24 cellular contexts compared by ENCODE assay signal in the genomic region with DNA sequence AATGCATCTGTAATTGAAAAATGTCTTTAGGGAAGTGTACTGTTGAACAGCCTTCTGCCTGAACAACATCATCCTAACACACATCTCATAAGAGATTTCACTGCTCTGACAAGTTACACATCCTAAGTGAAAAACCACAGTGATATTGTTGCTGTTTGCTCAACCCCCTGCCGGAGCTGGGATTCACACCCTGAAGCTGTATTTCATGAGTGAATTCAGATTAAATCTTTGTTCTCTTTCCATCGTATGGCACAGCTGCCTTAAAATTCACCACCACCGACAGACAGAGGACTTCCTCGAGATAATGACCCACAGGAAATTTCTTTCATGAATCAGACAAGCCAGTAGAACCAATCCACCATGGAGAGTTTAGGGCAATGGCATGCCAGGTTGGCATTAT.
DNase-seq lines count a peak whose midpoint lies in the region; ATAC-seq lines count a peak whose summit lies in the region.
"Had no signal": no experiment of that assay in that cellular context is flagged by ENCODE, and none has a peak within 500 bp of the region (broad histone marks: within the 10 kb centered on the region; RNA-seq: fewer than 3 reads in every experiment).

No MANE protein-coding gene starts in this region.

- no peaks in the 10 kb centered on the region for H3K9me3 Mint-ChIP-seq in T-helper 2 cell treated with Interferon-gamma antibody and Interleukin-4, amounts not matched to agents 5 μg/mL and 100 μg/mL, for 36 hours
- H3K9me3 Mint-ChIP-seq in activated T-cell treated with anti-CD3 and anti-CD28 coated beads, Interleukin-2, amount 50 U/mL, for 24 hours: no peaks in the 10 kb centered on the region
- H3K9me3 Mint-ChIP-seq: activated B cell treated with CpG ODN at 0.5 μM for 24 hours; central memory CD8-positive, alpha-beta T cell; natural killer cell treated with Interleukin-12 subunit alpha and Interleukin-12 subunit beta and Interleukin-15 and Interleukin-18, amount 100 ng/mL, for 72 hours; T-helper 1 cell treated with Interleukin-12 subunit alpha and Interleukin-12 subunit beta and Interleukin-4 antibody, amounts not matched to agents 30 μg/mL and 1 μg/mL, for 36 hours had no signal

- H3K27me3 Mint-ChIP-seq in T-helper 2 cell treated with Interferon-gamma antibody and Interleukin-4, amounts not matched to agents 5 μg/mL and 100 μg/mL, for 36 hours (ENCODE audit: low read depth): no peaks in the 10 kb centered on the region
- H3K27me3 Mint-ChIP-seq in activated T-cell treated with anti-CD3 and anti-CD28 coated beads, Interleukin-2, amount 50 U/mL, for 24 hours: no peaks in the 10 kb centered on the region
- H3K27me3 Mint-ChIP-seq: central memory CD8-positive, alpha-beta T cell had no signal

- no peak for ATAC-seq in HG03139 (IDR thresholded peaks at IDR 0.05; ENCODE audit: unreplicated experiment)
- ATAC-seq: foreskin keratinocyte had no signal

- no peaks in the 10 kb centered on the region for H3K4me1 Mint-ChIP-seq in T-helper 2 cell treated with Interferon-gamma antibody and Interleukin-4, amounts not matched to agents 5 μg/mL and 100 μg/mL, for 36 hours (ENCODE audit: low read depth)
- H3K4me1 Mint-ChIP-seq in activated T-cell treated with anti-CD3 and anti-CD28 coated beads, Interleukin-2, amount 50 U/mL, for 24 hours (ENCODE audit: low read depth): peaks cover 4% of the 10 kb centered on the region
- H3K4me1 Mint-ChIP-seq: activated B cell treated with CpG ODN at 0.5 μM for 24 hours; central memory CD8-positive, alpha-beta T cell had no signal

- no peaks in the 10 kb centered on the region for H3K36me3 Mint-ChIP-seq in T-helper 2 cell treated with Interferon-gamma antibody and Interleukin-4, amounts not matched to agents 5 μg/mL and 100 μg/mL, for 36 hours (ENCODE audit: low read depth)
- H3K36me3 Mint-ChIP-seq in activated T-cell treated with anti-CD3 and anti-CD28 coated beads, Interleukin-2, amount 50 U/mL, for 24 hours (ENCODE audit: low read depth): no peaks in the 10 kb centered on the region
- H3K36me3 Mint-ChIP-seq: natural killer cell treated with Interleukin-12 subunit alpha and Interleukin-12 subunit beta and Interleukin-15 and Interleukin-18, amount 100 ng/mL, for 72 hours had no signal

- H3K27ac Mint-ChIP-seq in T-helper 2 cell treated with Interferon-gamma antibody and Interleukin-4, amounts not matched to agents 5 μg/mL and 100 μg/mL, for 36 hours: no peak overlapping the region
- no peak overlapping the region for H3K27ac Mint-ChIP-seq in activated T-cell treated with anti-CD3 and anti-CD28 coated beads, Interleukin-2, amount 50 U/mL, for 24 hours
- H3K27ac Mint-ChIP-seq: activated B cell treated with CpG ODN at 0.5 μM for 24 hours; natural killer cell treated with Interleukin-12 subunit alpha and Interleukin-12 subunit beta and Interleukin-15 and Interleukin-18, amount 100 ng/mL, for 72 hours; T-helper 1 cell treated with Interleukin-12 subunit alpha and Interleukin-12 subunit beta and Interleukin-4 antibody, amounts not matched to agents 30 μg/mL and 1 μg/mL, for 36 hours had no signal

- H3K4me3 Mint-ChIP-seq in T-helper 2 cell treated with Interferon-gamma antibody and Interleukin-4, amounts not matched to agents 5 μg/mL and 100 μg/mL, for 36 hours: no peak overlapping the region
- H3K4me3 Mint-ChIP-seq in activated T-cell treated with anti-CD3 and anti-CD28 coated beads, Interleukin-2, amount 50 U/mL, for 24 hours: no peak overlapping the region
- H3K4me3 Mint-ChIP-seq: activated B cell treated with CpG ODN at 0.5 μM for 24 hours; central memory CD8-positive, alpha-beta T cell; natural killer cell treated with Interleukin-12 subunit alpha and Interleukin-12 subunit beta and Interleukin-15 and Interleukin-18, amount 100 ng/mL, for 72 hours; T-helper 1 cell treated with Interleukin-12 subunit alpha and Interleukin-12 subunit beta and Interleukin-4 antibody, amounts not matched to agents 30 μg/mL and 1 μg/mL, for 36 hours had no signal

- DNase-seq in A172 (ENCODE audit: low spot score) (peak; percentile 64), KG1 (lab: John Stamatoyannopoulos, UW) (peak; percentile 14), amniotic epithelial cell (ENCODE audit: low read depth) (peak; percentile 88), kidney tubule cell (ENCODE audit: low spot score) (peak; percentile 26), GM19240 (ENCODE audit: insufficient read length, low spot score) (no peak)
- DNase-seq in T-helper 2 cell treated with Interferon-gamma antibody and Interleukin-4, amounts not matched to agents 5 μg/mL and 100 μg/mL, for 36 hours (ENCODE audit: low spot score): no peak
- no peak for DNase-seq in activated T-cell treated with anti-CD3 and anti-CD28 coated beads, Interleukin-2, amount 50 U/mL, for 24 hours
- DNase-seq: activated B cell treated with CpG ODN at 0.5 μM for 24 hours; activated CD4-positive, alpha-beta T cell treated with anti-CD3 and anti-CD28 coated beads, Interleukin-2, amount 50 U/mL, for 48 hours; activated T-cell treated with anti-CD3 and anti-CD28 coated beads for 4 hours; amniotic stem cell; DMS 273 treated with DMSO at 0.1 percent for 48 hours; foreskin keratinocyte; kidney glomerular epithelial cell; NCI-H82; OCI-M1; posterior cingulate gyrus; SHP77; stimulated activated CD4-positive, alpha-beta T cell treated with anti-CD3 and anti-CD28 coated beads, Interleukin-2, amount 100 ng/mL, for 24 hours; stimulated activated naive CD4-positive, alpha-beta T cell had no signal

Comparison
In these comparisons a context has a peak if more than half of its experiments do, and no peak if none do; other contexts are left out.
1. DNase-seq: peak in A172 (single experiment), KG1 (single experiment), amniotic epithelial cell (single experiment) and kidney tubule cell (single experiment); none in T-helper 2 cell treated with Interferon-gamma antibody and Interleukin-4, amounts not matched to agents 5 μg/mL and 100 μg/mL, for 36 hours (single experiment), GM19240 (single experiment) and activated T-cell treated with anti-CD3 and anti-CD28 coated beads, Interleukin-2, amount 50 U/mL, for 24 hours (single experiment).